ENCODE assay signal across 26 cellular contexts in genomic region chr1:89955806-89956205, GRCh38.
"Had no signal": no experiment of that assay in that cellular context is flagged by ENCODE, and none has a peak within 500 bp of the region (broad histone marks: within the 10 kb centered on the region; RNA-seq: fewer than 3 reads in every experiment).

No MANE protein-coding gene starts in this region.

- H3K27me3 ChIP-seq: brain microvascular endothelial cell, neural progenitor cell, right atrium auricular region had no signal

- H3K9me3 ChIP-seq: psoas muscle, right atrium auricular region had no signal

- H2AFZ ChIP-seq: neural progenitor cell, parathyroid adenoma had no signal

- H3K27ac Mint-ChIP-seq: activated B cell treated with CpG ODN at 0.5 μM for 24 hours; activated CD8-positive, alpha-beta T cell treated with anti-CD3 and anti-CD28 coated beads for 36 hours; activated T-helper 17 cell treated with anti-CD3 and anti-CD28 coated beads, Interleukin-2, amount 50 U/mL, for 72 hours; endodermal cell; memory B cell; neural progenitor cell had no signal

- H3K4me3 Mint-ChIP-seq: activated B cell treated with CpG ODN at 0.5 μM for 24 hours; activated CD8-positive, alpha-beta T cell treated with anti-CD3 and anti-CD28 coated beads for 36 hours; activated T-cell treated with anti-CD3 and anti-CD28 coated beads, Interleukin-2, amount 50 U/mL, for 4 hours; endodermal cell; memory B cell; neural progenitor cell; stimulated activated naive CD8-positive, alpha-beta T cell treated with anti-CD3 and anti-CD28 coated beads, Interleukin-15, Interleukin-2, amounts not matched to agents 100 ng/mL and 50 ng/mL, for 24 hours had no signal

- FAIRE-seq: astrocyte had no signal

- H3K9ac ChIP-seq: neural progenitor cell, parathyroid adenoma had no signal

- ATAC-seq: activated CD8-positive, alpha-beta T cell treated with anti-CD3 and anti-CD28 coated beads for 36 hours; activated T-cell treated with anti-CD3 and anti-CD28 coated beads, Interleukin-2, amount 50 U/mL, for 4 hours; activated T-helper 17 cell treated with anti-CD3 and anti-CD28 coated beads, Interleukin-2, amount 50 U/mL, for 72 hours; esophagus mucosa; naive thymus-derived CD8-positive, alpha-beta T cell; psoas muscle had no signal

- H3K36me3 Mint-ChIP-seq: immature natural killer cell; memory B cell; naive thymus-derived CD8-positive, alpha-beta T cell; neural progenitor cell had no signal

- H3K27me3 Mint-ChIP-seq: activated B cell treated with CpG ODN at 0.5 μM for 24 hours; activated CD8-positive, alpha-beta T cell treated with anti-CD3 and anti-CD28 coated beads for 36 hours; naive thymus-derived CD8-positive, alpha-beta T cell; stimulated activated naive CD8-positive, alpha-beta T cell treated with anti-CD3 and anti-CD28 coated beads, Interleukin-15, Interleukin-2, amounts not matched to agents 100 ng/mL and 50 ng/mL, for 24 hours had no signal

- H3K9me3 Mint-ChIP-seq: activated B cell treated with CpG ODN at 0.5 μM for 24 hours; activated CD8-positive, alpha-beta T cell treated with anti-CD3 and anti-CD28 coated beads for 36 hours; activated T-cell treated with anti-CD3 and anti-CD28 coated beads, Interleukin-2, amount 50 U/mL, for 4 hours; activated T-helper 17 cell treated with anti-CD3 and anti-CD28 coated beads, Interleukin-2, amount 50 U/mL, for 72 hours; immature natural killer cell; memory B cell had no signal

- H3K4me3 ChIP-seq: neural progenitor cell, psoas muscle, right atrium auricular region had no signal

- H3K4me1 ChIP-seq: neural progenitor cell, parathyroid adenoma, psoas muscle, right atrium auricular region had no signal

- H3K4me2 ChIP-seq: neural progenitor cell had no signal

- DNase-seq: activated B cell treated with CpG ODN at 0.5 μM for 24 hours; activated CD4-positive, alpha-beta T cell treated with anti-CD3 and anti-CD28 coated beads, Interleukin-2, amount 50 U/mL, for 1 hour; activated CD8-positive, alpha-beta T cell treated with anti-CD3 and anti-CD28 coated beads for 36 hours; activated gamma-delta T cell treated with Interleukin-2 at 50 U/mL for 16 hours; activated naive CD4-positive, alpha-beta T cell treated with anti-CD3 and anti-CD28 coated beads, Interleukin-2, amount 50 U/mL, for 16 hours; activated T-cell treated with anti-CD3 and anti-CD28 coated beads, Interleukin-2, amount 50 U/mL, for 4 hours; amniotic stem cell; brain microvascular endothelial cell; endodermal cell; foreskin fibroblast; head of caudate nucleus; hypothalamus; immature natural killer cell; naive thymus-derived CD8-positive, alpha-beta T cell; occipital lobe; psoas muscle; stimulated activated CD4-positive, alpha-beta T cell treated with anti-CD3 and anti-CD28 coated beads, Interleukin-4, amount 100 ng/mL, for 1 hour; T-helper 2 cell had no signal

- H3K4me1 Mint-ChIP-seq: memory B cell had no signal

- H3K27ac ChIP-seq: brain microvascular endothelial cell, neural progenitor cell, parathyroid adenoma, psoas muscle, right atrium auricular region had no signal

- H3K36me3 ChIP-seq: brain microvascular endothelial cell, neural progenitor cell, right atrium auricular region had no signal

- H3K79me2 ChIP-seq: parathyroid adenoma had no signal
